In the genomic region with DNA sequence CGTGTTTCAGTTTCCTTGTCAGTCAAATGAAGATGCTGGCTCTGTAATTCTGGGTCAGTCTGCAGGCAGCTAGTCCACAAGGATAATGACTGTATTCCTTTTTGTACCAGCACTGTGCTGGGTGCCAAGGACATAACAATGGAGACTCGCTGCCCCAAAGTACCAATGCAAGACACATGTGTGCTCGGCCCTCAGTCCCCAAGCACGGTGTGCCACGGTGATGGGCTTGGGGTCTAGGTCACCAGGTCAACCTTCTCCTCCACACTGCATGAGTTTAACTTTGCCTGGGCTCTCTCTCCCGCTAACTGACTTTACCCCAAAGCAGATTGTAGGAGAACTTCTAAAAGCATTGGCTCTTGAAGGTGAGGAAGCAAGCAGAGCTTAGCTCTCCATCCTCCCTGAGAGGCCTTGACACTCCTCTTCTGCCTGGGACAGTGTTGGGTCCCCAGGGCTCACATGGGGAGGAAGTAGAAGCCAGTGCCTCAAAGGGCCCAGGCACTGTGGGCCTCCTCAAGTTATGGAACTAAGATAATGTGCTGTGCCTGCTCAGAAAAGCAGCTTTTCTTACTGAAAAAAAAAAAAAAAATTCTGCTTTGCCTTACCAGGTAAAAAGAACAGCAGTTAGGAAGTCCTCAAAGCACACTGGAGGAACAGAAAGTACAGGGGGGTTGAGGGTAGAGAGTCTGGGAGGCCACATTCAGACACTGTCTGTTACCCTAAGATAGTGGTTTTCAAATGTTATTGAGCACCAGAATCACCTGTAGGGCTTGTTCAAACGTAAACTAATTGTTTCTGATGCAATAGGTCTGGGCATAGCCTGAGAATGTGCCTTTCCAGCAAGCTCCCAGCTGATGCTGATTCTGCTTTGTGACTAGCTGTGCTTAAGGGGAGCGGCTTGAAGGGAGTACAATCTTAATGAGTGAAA, we compare ENCODE assay signal across 10 cellular contexts.
DNase-seq lines count a peak whose midpoint lies in the region; ATAC-seq, FAIRE-seq and TF ChIP-seq lines count a peak whose summit lies in the region.
"Had no signal": no experiment of that assay in that cellular context is flagged by ENCODE, and none has a peak within 500 bp of the region (broad histone marks: within the 10 kb centered on the region; RNA-seq: fewer than 3 reads in every experiment).

No MANE protein-coding gene starts in this region.

- H3K4me2 ChIP-seq in GM12878 (ENCODE audit: control insufficient read depth, insufficient read depth), result no peak overlapping the region

- in situ Hi-C loops in GM12878 (cut with MboI), result loop anchor here (25.0 kb wide), 1 partner anchor 1407 kb away; no protein-coding TSS in a partner anchor

- intact Hi-C loops in GM12878 (cut with micrococcal nuclease; ENCODE audit: unreplicated experiment), result no loop called here

- no peak overlapping the region for H3K27ac ChIP-seq in GM12878 (ENCODE audit: control insufficient read depth, insufficient read depth)
- H3K27ac ChIP-seq: breast epithelium had no signal

- SMC1A ChIA-PET in GM12878 (lab: Charles Lee; ENCODE audit: uncharacterized antibody, unreplicated experiment), result interaction anchor here (1.1 to 2.4 kb wide), 3 partner anchors 10 to 139 kb away, joined by 3 to 9 read pairs (median 3); no protein-coding TSS in a partner anchor

- TF ChIP-seq RAD21 in GM12878 (IDR thresholded peaks at IDR 0.05; ENCODE audit: insufficient read depth, low read depth, low read length), result no peak

- RAD21 ChIA-PET in GM12878 (lab: Charles Lee; ENCODE audit: unreplicated experiment), result interaction anchor here (0.6 to 1.7 kb wide), 2 partner anchors 11 to 13 kb away, joined by 3 to 4 read pairs; no protein-coding TSS in a partner anchor

- H3K27me3 ChIP-seq in GM12878 (replicated peaks in 1 of 2; ENCODE audit: control insufficient read depth in 2 of 2, insufficient read depth in 2 of 2, low read length in 1 of 2) (no peaks in the 10 kb centered on the region), BE2C (no peaks in the 10 kb centered on the region)
- H3K27me3 ChIP-seq: breast epithelium had no signal

- no peaks in the 10 kb centered on the region for H3K27me3 Mint-ChIP-seq in activated T-cell treated with anti-CD3 and anti-CD28 coated beads, Interleukin-2, amount 50 U/mL, for 4 hours (ENCODE audit: low read depth)

- no peaks in the 10 kb centered on the region for H4K20me1 ChIP-seq in GM12878 (ENCODE audit: control insufficient read depth, insufficient read depth)

- no peak overlapping the region for H3K4me3 Mint-ChIP-seq in activated T-cell treated with anti-CD3 and anti-CD28 coated beads, Interleukin-2, amount 50 U/mL, for 4 hours

- TF ChIP-seq EP300 in GM12878 (IDR thresholded peaks at IDR 0.05; ENCODE audit: borderline replicate concordance in 1 of 2, control insufficient read depth in 1 of 2, low read depth in 2 of 2, low read length in 2 of 2), result no peak

- no peaks in the 10 kb centered on the region for H3K36me3 Mint-ChIP-seq in activated T-cell treated with anti-CD3 and anti-CD28 coated beads, Interleukin-2, amount 50 U/mL, for 4 hours (ENCODE audit: insufficient read depth)

- ATAC-seq in GM18517 (IDR thresholded peaks at IDR 0.05; ENCODE audit: unreplicated experiment) (peak; percentile 66), HG03095 (IDR thresholded peaks at IDR 0.05; ENCODE audit: unreplicated experiment) (peak; percentile 83), GM12878 (peak; percentile 74)
- no peak for ATAC-seq in activated T-cell treated with anti-CD3 and anti-CD28 coated beads, Interleukin-2, amount 50 U/mL, for 4 hours

- no peak for TF ChIP-seq CTCF in GM20000 (IDR thresholded peaks at IDR 0.05; ENCODE audit: extremely low read depth, missing control alignments)
- TF ChIP-seq CTCF in GM12878 (IDR thresholded peaks at IDR 0.05 in 2 of 3, conservative IDR thresholded peaks at IDR 0.05 in 1 of 3; ENCODE audit: control insufficient read depth in 2 of 3, extremely low read depth in 1 of 3, insufficient read depth in 1 of 3, low read depth in 3 of 3, low read length in 3 of 3), result no peak
- TF ChIP-seq CTCF in BE2C (IDR thresholded peaks at IDR 0.05; ENCODE audit: low read depth, low read length), result no peak

- H3K9me3 Mint-ChIP-seq in activated T-cell treated with anti-CD3 and anti-CD28 coated beads, Interleukin-2, amount 50 U/mL, for 4 hours, result no peaks in the 10 kb centered on the region

- H3K4me3 ChIP-seq in GM12878, result no peak overlapping the region
- no peak overlapping the region for H3K4me3 ChIP-seq in BE2C (ENCODE audit: low read depth, low read length)
- H3K4me3 ChIP-seq: breast epithelium had no signal

- FAIRE-seq in GM12878 (lab: Jason Lieb, UNC), result no peak

- WGBS in GM12878 (ENCODE audit: insufficient coverage, insufficient replicate concordance, low lambda C conversion rate, missing lambda C conversion rate), result 38% methylated on average over 8 of the region's 8 CpGs

- no peak for TF ChIP-seq POLR2A in GM12878 (IDR thresholded peaks at IDR 0.05; ENCODE audit: low read depth, low read length)

- H3K79me2 ChIP-seq in GM12878 (ENCODE audit: control insufficient read depth, insufficient read depth, low read length), result no peaks in the 10 kb centered on the region

- peaks cover 8% of the 10 kb centered on the region for H3K4me1 Mint-ChIP-seq in activated T-cell treated with anti-CD3 and anti-CD28 coated beads, Interleukin-2, amount 50 U/mL, for 4 hours (ENCODE audit: low read depth)

- H3K36me3 ChIP-seq in GM12878 (ENCODE audit: control insufficient read depth in 2 of 2, insufficient read depth in 2 of 2, low read length in 1 of 2), result no peaks in the 10 kb centered on the region
- no peaks in the 10 kb centered on the region for H3K36me3 ChIP-seq in BE2C
- H3K36me3 ChIP-seq: breast epithelium had no signal

- H3K9me3 ChIP-seq in GM12878 (replicated peaks; ENCODE audit: control insufficient read depth, insufficient read depth, low read length) (no peaks in the 10 kb centered on the region), BE2C (no peaks in the 10 kb centered on the region)
- H3K9me3 ChIP-seq: breast epithelium had no signal

- CTCF ChIA-PET in GM12878 (lab: Yijun Ruan, JAX), result interaction anchor here (1.3 to 3.2 kb wide), 2 partner anchors 10 to 29 kb away, joined by 3 to 15 read pairs; no protein-coding TSS in a partner anchor

- H2AFZ ChIP-seq in GM12878 (ENCODE audit: control insufficient read depth, low read depth, low read length), result no peak overlapping the region

- BruUV-seq in GM12878 (replicated peaks; lab: Mats Ljungman, UMichigan), result no TSS peak

- H3K9ac ChIP-seq in GM12878 (ENCODE audit: control insufficient read depth, insufficient read depth, low read length), result no peak overlapping the region

- DNase-seq in GM20000 (ENCODE audit: low spot score) (peak; percentile 34), GM12878 (ENCODE audit: low read depth, low spot score) (no peak), GDM1 (lab: John Stamatoyannopoulos, UW) (no peak), nucleus accumbens (lab: John Stamatoyannopoulos, UW) (no peak), BE2C (no peak)
- DNase-seq in activated T-cell treated with anti-CD3 and anti-CD28 coated beads, Interleukin-2, amount 50 U/mL, for 4 hours, result no peak
- DNase-seq: glutamatergic neuron had no signal

- H3K4me1 ChIP-seq in GM12878 (ENCODE audit: control insufficient read depth, insufficient read depth, low read length) (peaks cover 12% of the 10 kb centered on the region), BE2C (no peaks in the 10 kb centered on the region)
- H3K4me1 ChIP-seq: breast epithelium had no signal

- POLR2A ChIA-PET in GM12878 (lab: Charles Lee), result no interaction called here

TF ChIP-seq in GM12878, 131 proteins besides CTCF, POLR2A, EP300 and RAD21:
- no peak for TF ChIP-seq RBBP5 (conservative IDR thresholded peaks at IDR 0.05)
- TF ChIP-seq RUNX3 (IDR thresholded peaks at IDR 0.05; ENCODE audit: low read length), result 0 out of 2 replicates have a peak, but pooled peaks have one; percentile 14
- no peak for TF ChIP-seq ATF7 (IDR thresholded peaks at IDR 0.05; ENCODE audit: low read depth)
- no peak for TF ChIP-seq POU2F2 (IDR thresholded peaks at IDR 0.05; ENCODE audit: borderline replicate concordance, low read depth, low read length)
- TF ChIP-seq GABPA (IDR thresholded peaks at IDR 0.05; ENCODE audit: low read depth), result no peak
- TF ChIP-seq ZNF384 (IDR thresholded peaks at IDR 0.05; ENCODE audit: borderline replicate concordance, low read depth, low read length), result peak; percentile 67; the same call in 1 of the 2 replicates

Comparison
In these comparisons a context has a peak if more than half of its experiments do, and no peak if none do; other contexts are left out.
1. ATAC-seq: peak in GM18517 (single experiment), HG03095 (single experiment) and GM12878 (single experiment); none in activated T-cell treated with anti-CD3 and anti-CD28 coated beads, Interleukin-2, amount 50 U/mL, for 4 hours (0 of 2).